In the genomic region with DNA sequence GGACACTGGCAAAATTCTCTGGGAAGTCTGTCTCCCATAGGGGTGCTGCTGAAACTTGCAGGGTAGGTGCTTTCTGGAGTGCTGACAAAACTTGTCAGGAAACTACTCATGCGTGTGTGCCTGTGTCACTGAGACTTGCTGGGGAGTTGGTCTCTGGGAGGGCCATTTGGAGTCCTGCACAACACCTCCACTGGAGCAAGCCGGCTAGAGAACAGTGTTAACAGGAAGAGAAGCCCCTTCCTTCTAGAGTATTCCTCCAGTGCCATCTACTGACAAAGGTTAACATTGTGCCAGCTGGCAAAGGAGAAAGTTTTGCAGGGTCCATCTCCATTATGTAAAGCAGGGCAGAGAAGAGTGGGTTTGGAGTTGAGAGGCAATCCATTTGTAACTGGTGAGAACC, we compare ENCODE assay signal across 7 cellular contexts. TPM values are rescaled to one million over a fixed set of nuclear protein-coding genes. Genes with fewer than 3 reads are reported as not detected.
DNase-seq lines count a peak whose midpoint lies in the region.

No MANE protein-coding gene starts in this region.

- no peaks in the 10 kb centered on the region for H3K9me3 Mint-ChIP-seq in activated naive CD4-positive, alpha-beta T cell treated with anti-CD3 and anti-CD28 coated beads for 36 hours

- CTCF ChIA-PET in activated naive CD4-positive, alpha-beta T cell treated with anti-CD3 and anti-CD28 coated beads for 36 hours (lab: Charles Lee) = interaction anchor here (0.6 to 2.0 kb wide), 3 partner anchors 96 to 428 kb away, joined by 3 to 22 read pairs (median 5); no protein-coding TSS in a partner anchor

- no peak overlapping the region for H3K4me3 Mint-ChIP-seq in activated naive CD4-positive, alpha-beta T cell treated with anti-CD3 and anti-CD28 coated beads for 36 hours

- H3K27ac Mint-ChIP-seq in activated naive CD4-positive, alpha-beta T cell treated with anti-CD3 and anti-CD28 coated beads for 36 hours = peak overlapping the region; percentile 28

- intact Hi-C loops in activated naive CD4-positive, alpha-beta T cell treated with anti-CD3 and anti-CD28 coated beads for 36 hours (cut with micrococcal nuclease) = loop anchor here (1.0 to 5.0 kb wide), 5 partner anchors 96 to 512 kb away; a partner anchor contains a TSS

- H3K4me1 Mint-ChIP-seq in activated naive CD4-positive, alpha-beta T cell treated with anti-CD3 and anti-CD28 coated beads for 36 hours (ENCODE audit: low read depth) = peaks cover 13% of the 10 kb centered on the region

- no peaks in the 10 kb centered on the region for H3K27me3 Mint-ChIP-seq in activated naive CD4-positive, alpha-beta T cell treated with anti-CD3 and anti-CD28 coated beads for 36 hours (ENCODE audit: low read depth)

- peak; percentile 40 for DNase-seq in DMS114 treated with DMSO at 0.1 percent for 48 hours (lab: John Stamatoyannopoulos, UW; ENCODE audit: unreplicated experiment)
- DNase-seq in GM19238 (ENCODE audit: insufficient read length, low spot score) = peak; percentile 46
- peak; percentile 64 for DNase-seq in NAMALWA (ENCODE audit: low spot score)
- DNase-seq in activated naive CD4-positive, alpha-beta T cell treated with anti-CD3 and anti-CD28 coated beads for 36 hours = peak; percentile 40
- DNase-seq in globus pallidus (ENCODE audit: low spot score) = peak; percentile 59
- DNase-seq in retina = peak; percentile 46
- no peak for DNase-seq in NK-92 treated with Interleukin-12 subunit alpha and Interleukin-12 subunit beta, amount 100 ng/mL, for 24 hours (lab: John Stamatoyannopoulos, UW)

- H3K36me3 Mint-ChIP-seq in activated naive CD4-positive, alpha-beta T cell treated with anti-CD3 and anti-CD28 coated beads for 36 hours (ENCODE audit: low read depth) = peaks cover 2% of the 10 kb centered on the region

RNA-seq across cellular contexts. Expression of a gene that starts 30.0 kb away (rescaled TPM):
- total RNA-seq in activated naive CD4-positive, alpha-beta T cell treated with anti-CD3 and anti-CD28 coated beads for 36 hours = 10 to 100 TPM; 18.6 to 19.2 TPM
